1 cellular context compared by ENCODE assay signal in genomic region chr19:12664406-12665280, GRCh38.
TF ChIP-seq lines count a peak whose summit lies in the region.

No MANE protein-coding gene starts in this region.

TF ChIP-seq in H1, 55 proteins besides CTCF, POLR2A, EP300 and RAD21:
- TF ChIP-seq POLR2AphosphoS5 (IDR thresholded peaks at IDR 0.05; ENCODE audit: low read depth, low read length) = 0 out of 2 replicates have a peak, but pooled peaks have one; percentile 23
- 0 out of 2 replicates have a peak, but pooled peaks have one; percentile 82 for TF ChIP-seq SP4 (IDR thresholded peaks at IDR 0.05; ENCODE audit: low read length)
- no peak for TF ChIP-seq MAFK (IDR thresholded peaks at IDR 0.05; ENCODE audit: low read depth, low read length)
- TF ChIP-seq JUN (IDR thresholded peaks at IDR 0.05; ENCODE audit: low read depth, low read length) = peak; percentile 83
TF ChIP-seq in H1: peak in this region for 3.
